ENCODE assay signal across 16 cellular contexts in genomic region chr12:501722-502447, GRCh38. TPM values are rescaled to one million over a fixed set of nuclear protein-coding genes. Genes with fewer than 3 reads are reported as not detected.
A peak's percentile ranks its signal among the peaks of the same experiment; 100 is the strongest.
DNase-seq lines count a peak whose midpoint lies in the region; ATAC-seq and TF ChIP-seq lines count a peak whose summit lies in the region.
"Had no signal": no experiment of that assay in that cellular context is flagged by ENCODE, and none has a peak within 500 bp of the region (broad histone marks: within the 10 kb centered on the region; RNA-seq: fewer than 3 reads in every experiment).

No MANE protein-coding gene starts in this region.

- no peaks in the 10 kb centered on the region for H3K23me2 ChIP-seq in H9 (ENCODE audit: insufficient read length, low read depth, low read length, poor library complexity, severe bottlenecking)

- no peak overlapping the region for H2BK5ac ChIP-seq in H9 (ENCODE audit: insufficient read length, low read length)

- H3K36me3 ChIP-seq in psoas muscle (ENCODE audit: insufficient read depth in 1 of 2, low read depth in 1 of 2) (no peaks in the 10 kb centered on the region), tibial artery (no peaks in the 10 kb centered on the region)
- H3K36me3 ChIP-seq: BLaER1 treated with 17β-estradiol and CSF1 and Interleukin-3, amounts not matched to agents 10 nM and 100 nM; right lobe of liver had no signal

- no peaks in the 10 kb centered on the region for H3K79me2 ChIP-seq in H9 (ENCODE audit: insufficient read depth, low read length)

- H2BK20ac ChIP-seq in H9 (ENCODE audit: low read depth, low read length, poor library complexity, severe bottlenecking): no peak overlapping the region

- no peak overlapping the region for H2AFZ ChIP-seq in H9 (ENCODE audit: low read length)

- H3K4me3 ChIP-seq in psoas muscle (peak overlapping the region; percentile 19), tibial artery (no peak overlapping the region)
- H3K4me3 ChIP-seq: BLaER1 treated with 17β-estradiol and CSF1 and Interleukin-3, amounts not matched to agents 10 nM and 100 nM; right lobe of liver; testis had no signal

- no peak for TF ChIP-seq CTCF in H9 (conservative IDR thresholded peaks at IDR 0.05)
- no peak for TF ChIP-seq CTCF in foreskin keratinocyte (conservative IDR thresholded peaks at IDR 0.05)
- TF ChIP-seq CTCF in psoas muscle (IDR thresholded peaks at IDR 0.05): no peak
- no peak for TF ChIP-seq CTCF in tibial artery (IDR thresholded peaks at IDR 0.05)

- no peak overlapping the region for H2BK120ac ChIP-seq in H9 (ENCODE audit: low read depth, low read length, poor library complexity, severe bottlenecking)

- intact Hi-C loops in psoas muscle (cut with DNase I) (loop anchor here in 1 of 2 donors (2.0 to 5.0 kb wide), 2 partner anchors 45 to 50 kb away; no protein-coding TSS in a partner anchor), tibial artery (cut with DNase I; ENCODE audit: low total_unique reads) (loop anchor here (5.0 kb wide), 2 partner anchors 45 to 50 kb away; no protein-coding TSS in a partner anchor)

- no peak overlapping the region for H3K18ac ChIP-seq in H9 (ENCODE audit: insufficient read length, low read depth, low read length)

- no CpG with 5 or more reads among the region's 14 CpGs for WGBS in H9 (ENCODE audit: extremely low coverage, insufficient read length, low lambda C conversion rate)
- 32 to 47% (median 43%) methylated on average over 14 of the region's 14 CpGs for whole genome bisulfite sequencing in psoas muscle, 3 donors

- H4K5ac ChIP-seq in H9 (ENCODE audit: insufficient read length, low read depth, low read length): no peak overlapping the region

- no peak overlapping the region for H4K91ac ChIP-seq in H9 (ENCODE audit: insufficient read length, low read depth, low read length)

- no peaks in the 10 kb centered on the region for H3K9me3 ChIP-seq in H9 (ENCODE audit: control insufficient read depth, low read depth, low read length)
- H3K9me3 ChIP-seq in psoas muscle: no peaks in the 10 kb centered on the region
- H3K9me3 ChIP-seq in tibial artery: no peaks in the 10 kb centered on the region
- H3K9me3 ChIP-seq: BLaER1 treated with 17β-estradiol and CSF1 and Interleukin-3, amounts not matched to agents 10 nM and 100 nM; right lobe of liver; testis had no signal

- no peak overlapping the region for H3K4me3 Mint-ChIP-seq in H9
- H3K4me3 Mint-ChIP-seq: activated CD4-positive, alpha-beta memory T cell treated with anti-CD3 and anti-CD28 coated beads, Interleukin-2, amount 10 ng/mL, durations not matched to agents 7 days and 5 days; activated T-helper 1 cell treated with anti-CD3 and anti-CD28 coated beads, Interleukin-12 subunit alpha, Interleukin-12 subunit beta, Interleukin-2, Interleukin-4 antibody, amounts not matched to agents 30 ng/mL and 10 ng/mL and 1 ng/mL, durations not matched to agents 14 hours and 24 hours and 36 hours; neural crest cell had no signal

- H3K27me3 ChIP-seq in H9 (ENCODE audit: insufficient read depth, low read length): no peaks in the 10 kb centered on the region
- H3K27me3 ChIP-seq in foreskin keratinocyte: no peaks in the 10 kb centered on the region
- no peaks in the 10 kb centered on the region for H3K27me3 ChIP-seq in psoas muscle (ENCODE audit: insufficient read depth in 3 of 3, low read length in 2 of 3)
- H3K27me3 ChIP-seq in tibial artery: no peaks in the 10 kb centered on the region
- H3K27me3 ChIP-seq: BLaER1 treated with 17β-estradiol and CSF1 and Interleukin-3, amounts not matched to agents 10 nM and 100 nM; right lobe of liver; testis had no signal

- H4K8ac ChIP-seq in H9 (replicated peaks; ENCODE audit: insufficient read length, low read depth, low read length): no peak overlapping the region

- no peak overlapping the region for H3K4ac ChIP-seq in H9 (ENCODE audit: low read depth, low read length)

- H2BK12ac ChIP-seq in H9 (ENCODE audit: insufficient read length, low read depth, low read length): no peak overlapping the region

- H3K56ac ChIP-seq in H9 (ENCODE audit: insufficient read length, low read depth, low read length): no peak overlapping the region

- no peak overlapping the region for H3K23ac ChIP-seq in H9 (ENCODE audit: insufficient read length, low read depth, low read length)

- no peak overlapping the region for H2AK5ac ChIP-seq in H9 (ENCODE audit: insufficient read length, low read length)

- H3K4me1 ChIP-seq in H9 (ENCODE audit: insufficient read depth, low read length) (peaks cover 7% of the 10 kb centered on the region; the same call in 1 of the 2 replicates), foreskin keratinocyte (peaks cover 13% of the 10 kb centered on the region), psoas muscle (peaks cover 20% of the 10 kb centered on the region), tibial artery (peaks cover 0 to 18% (median 4%) of the 10 kb centered on the region in 4 donors)
- H3K4me1 ChIP-seq: right lobe of liver, testis had no signal

- H3K27ac ChIP-seq in H9 (ENCODE audit: insufficient read length, low read depth, low read length) (no peak overlapping the region), foreskin keratinocyte (peak overlapping the region; percentile 58), psoas muscle (peak overlapping the region; percentile 81), tibial artery (no peak overlapping the region)
- H3K27ac ChIP-seq: BLaER1 treated with 17β-estradiol and CSF1 and Interleukin-3, amounts not matched to agents 10 nM and 100 nM; right lobe of liver; testis had no signal

- H4K20me1 ChIP-seq in H9 (ENCODE audit: control insufficient read depth, insufficient read depth, insufficient read length): no peaks in the 10 kb centered on the region
- H4K20me1 ChIP-seq: BLaER1 treated with 17β-estradiol and CSF1 and Interleukin-3, amounts not matched to agents 10 nM and 100 nM had no signal

- H3K79me1 ChIP-seq in H9 (ENCODE audit: insufficient read depth, low read depth, low read length, poor library complexity, severe bottlenecking): no peaks in the 10 kb centered on the region

- H3K9me3 Mint-ChIP-seq in H9: no peaks in the 10 kb centered on the region
- H3K9me3 Mint-ChIP-seq: activated CD4-positive, alpha-beta memory T cell treated with anti-CD3 and anti-CD28 coated beads, Interleukin-2, amount 10 ng/mL, durations not matched to agents 7 days and 5 days; activated T-helper 1 cell treated with anti-CD3 and anti-CD28 coated beads, Interleukin-12 subunit alpha, Interleukin-12 subunit beta, Interleukin-2, Interleukin-4 antibody, amounts not matched to agents 30 ng/mL and 10 ng/mL and 1 ng/mL, durations not matched to agents 14 hours and 24 hours and 36 hours; neural crest cell had no signal

- no peak overlapping the region for H3K14ac ChIP-seq in H9 (ENCODE audit: insufficient read depth, low read length)

- no peaks in the 10 kb centered on the region; a peak in 1 of 7 replicates for H3K36me3 Mint-ChIP-seq in H9 (ENCODE audit: insufficient read depth in 1 of 3, low read depth in 3 of 3)

- no peaks in the 10 kb centered on the region for H3K27me3 Mint-ChIP-seq in H9 (ENCODE audit: low read depth)

- 0 out of 2 replicates have a peak overlapping the region, but pooled peaks have one; percentile 3 for H2BK15ac ChIP-seq in H9 (ENCODE audit: low read depth, low read length)

- DNase-seq in H9 (peak; percentile 68), NCI-H146 treated with DMSO at 0.1 percent for 48 hours (lab: John Stamatoyannopoulos, UW; ENCODE audit: unreplicated experiment) (peak; percentile 92), foreskin keratinocyte (no peak), psoas muscle (peak in 1 of 2 donors; percentile 59), tibial artery (no peak), HuH-7.5 (ENCODE audit: low spot score) (no peak)
- DNase-seq in activated CD4-positive, alpha-beta T cell treated with anti-CD3 and anti-CD28 coated beads for 48 hours: no peak
- DNase-seq: activated CD4-positive, alpha-beta memory T cell treated with anti-CD3 and anti-CD28 coated beads, Interleukin-2, amount 10 ng/mL, durations not matched to agents 7 days and 5 days; foreskin fibroblast; NCI-H446 treated with DMSO at 0.1 percent for 48 hours; right lobe of liver; stimulated activated CD4-positive, alpha-beta T cell treated with anti-CD3 and anti-CD28 coated beads, Interleukin-2, amount 100 ng/mL, for 24 hours; testis had no signal

- no peak overlapping the region for H3K9ac ChIP-seq in H9 (ENCODE audit: extremely low read depth, insufficient read length, low read length)
- H3K9ac ChIP-seq: BLaER1 treated with 17β-estradiol and CSF1 and Interleukin-3, amounts not matched to agents 10 nM and 100 nM had no signal

- ATAC-seq in foreskin keratinocyte (no peak), psoas muscle (peak; percentile 58 to 87 (median 64))
- ATAC-seq: right lobe of liver had no signal

- peak overlapping the region; percentile 3 to 72 (median 5); a peak in 3 of 7 replicates for H3K27ac Mint-ChIP-seq in H9
- H3K27ac Mint-ChIP-seq: activated CD4-positive, alpha-beta memory T cell treated with anti-CD3 and anti-CD28 coated beads, Interleukin-2, amount 10 ng/mL, durations not matched to agents 7 days and 5 days; activated T-helper 1 cell treated with anti-CD3 and anti-CD28 coated beads, Interleukin-12 subunit alpha, Interleukin-12 subunit beta, Interleukin-2, Interleukin-4 antibody, amounts not matched to agents 30 ng/mL and 10 ng/mL and 1 ng/mL, durations not matched to agents 14 hours and 24 hours and 36 hours had no signal

- H3T11ph ChIP-seq in H9 (ENCODE audit: low read length): no peak overlapping the region

- no peak overlapping the region for H3K4me2 ChIP-seq in H9 (ENCODE audit: insufficient read depth, insufficient read length, low read length)
- H3K4me2 ChIP-seq: BLaER1 treated with 17β-estradiol and CSF1 and Interleukin-3, amounts not matched to agents 10 nM and 100 nM had no signal

- H3K4me1 Mint-ChIP-seq in H9: peaks cover 17 to 25% of the 10 kb centered on the region in 2 experiments

RNA-seq across cellular contexts. Expression of gene B4GALNT3, which starts 42.1 kb away (rescaled TPM):
- total RNA-seq in H9 (2021) (22.1 and 23.3 TPM in 2 replicates), foreskin keratinocyte (7.3 and 7.7 TPM in 2 replicates), psoas muscle (1 to 10 TPM in 3 of 4 donors, under 1 TPM in 1; 0.53 to 4.0 (median 1.3) TPM)
- polyA plus RNA-seq in foreskin keratinocyte (3.5 and 4.0 TPM in 2 replicates), psoas muscle (under 1 TPM; 0.21 to 0.57 (median 0.53) TPM)

Comparison
In these comparisons a context has a peak if more than half of its experiments do, and no peak if none do; other contexts are left out.
1. DNase-seq: peak in H9 (single experiment) and NCI-H146 treated with DMSO at 0.1 percent for 48 hours (single experiment); none in foreskin keratinocyte (0 of 2), tibial artery (0 of 2), activated CD4-positive, alpha-beta T cell treated with anti-CD3 and anti-CD28 coated beads for 48 hours (single experiment) and HuH-7.5 (single experiment).
2. H3K27ac ChIP-seq: peak in foreskin keratinocyte (single experiment) and psoas muscle (single experiment); none in H9 (single experiment) and tibial artery (0 of 2).